Comparison of ENCODE assay signal across 18 cellular contexts in the genomic region with DNA sequence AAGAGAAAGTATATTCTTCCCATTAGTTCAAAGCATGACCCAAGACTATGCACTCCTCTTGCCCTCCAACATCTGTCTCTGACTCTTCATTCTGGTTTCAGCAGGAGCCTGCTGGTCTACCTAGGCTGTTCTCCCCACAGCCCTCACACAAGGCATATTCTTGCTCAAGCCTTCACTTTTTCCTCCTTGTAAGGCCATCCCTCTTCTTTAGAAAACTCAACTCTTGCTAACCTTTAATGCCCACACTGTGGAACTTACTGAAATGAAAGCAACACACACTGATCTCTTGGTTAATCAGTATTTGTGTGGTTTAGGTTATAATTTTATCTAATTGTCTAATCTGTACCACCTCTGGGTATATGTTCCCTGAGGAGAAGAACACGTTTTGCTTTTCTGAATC.
DNase-seq lines count a peak whose midpoint lies in the region; ATAC-seq and TF ChIP-seq lines count a peak whose summit lies in the region.
"Had no signal": no experiment of that assay in that cellular context is flagged by ENCODE, and none has a peak within 500 bp of the region (broad histone marks: within the 10 kb centered on the region; RNA-seq: fewer than 3 reads in every experiment).

No MANE protein-coding gene starts in this region.

- H3K27ac ChIP-seq in breast epithelium (no peak overlapping the region), OCI-LY7 (ENCODE audit: low read depth, low read length, poor library complexity, severe bottlenecking) (no peak overlapping the region), gastroesophageal sphincter (no peak overlapping the region)
- H3K27ac ChIP-seq: cardiac muscle cell, heart right ventricle, HL-60, right atrium auricular region, SJCRH30 had no signal

- POLR2A ChIA-PET in MCF 10A (lab: Yijun Ruan, JAX), result interaction anchor here (1.0 to 1.3 kb wide), 2 partner anchors 10 to 11 kb away, joined by 3 to 6 read pairs; no protein-coding TSS in a partner anchor
- POLR2A ChIA-PET in activated CD8-positive, alpha-beta T cell treated with anti-CD3 and anti-CD28 coated beads, Interleukin-2, amount 10 ng/mL, durations not matched to agents 7 days and 5 days (lab: Charles Lee), result interaction anchor here (1.7 kb wide), 1 partner anchor 39 kb away, joined by 4 read pairs; no protein-coding TSS in a partner anchor
- POLR2A ChIA-PET in OCI-LY7 (lab: Charles Lee), result interaction anchor here (0.7 kb wide), 2 partner anchors 146 to 288 kb away, joined by 3 to 4 read pairs; no protein-coding TSS in a partner anchor

- H3K9me3 ChIP-seq in breast epithelium, result no peaks in the 10 kb centered on the region
- no peaks in the 10 kb centered on the region for H3K9me3 ChIP-seq in OCI-LY7 (ENCODE audit: low read length)
- H3K9me3 ChIP-seq in gastroesophageal sphincter, result no peaks in the 10 kb centered on the region
- H3K9me3 ChIP-seq: heart right ventricle, right atrium auricular region, SJCRH30 had no signal

- no peak for TF ChIP-seq EP300 in gastroesophageal sphincter (IDR thresholded peaks at IDR 0.05)

- H3K27ac Mint-ChIP-seq in MCF 10A (ENCODE audit: low read depth, unreplicated experiment) (no peak overlapping the region), immature natural killer cell (peak overlapping the region; percentile 78 to 92 (median 82))
- peak overlapping the region; percentile 64 for H3K27ac Mint-ChIP-seq in activated CD8-positive, alpha-beta T cell treated with anti-CD3 and anti-CD28 coated beads, Interleukin-2, amount 10 ng/mL, durations not matched to agents 7 days and 5 days
- no peak overlapping the region for H3K27ac Mint-ChIP-seq in stimulated activated naive B cell treated with anti-CD40 and anti-IgM and Interleukin-4, amounts not matched to agents 10 μg/mL and 1 μg/mL and 100 μg/mL, for 72 hours
- H3K27ac Mint-ChIP-seq: IgD-negative memory B cell had no signal

- H3K4me3 ChIP-seq in breast epithelium (no peak overlapping the region), OCI-LY7 (ENCODE audit: low read depth, low read length, poor library complexity, severe bottlenecking) (no peak overlapping the region), gastroesophageal sphincter (no peak overlapping the region)
- H3K4me3 ChIP-seq: cardiac muscle cell, heart right ventricle, right atrium auricular region, SJCRH30 had no signal

- no peaks in the 10 kb centered on the region for H4K20me1 ChIP-seq in OCI-LY7 (ENCODE audit: insufficient read depth, low read length)

- intact Hi-C loops in MCF 10A (cut with micrococcal nuclease), result no loop called here
- intact Hi-C loops in breast epithelium (cut with DNase I; ENCODE audit: low total_unique reads), result no loop called here
- intact Hi-C loops in OCI-LY7 (cut with micrococcal nuclease; ENCODE audit: unreplicated experiment), result no loop called here

- no TSS peak for BruUV-seq in MCF 10A (replicated peaks; lab: Mats Ljungman, UMichigan)
- BruUV-seq in OCI-LY7 (replicated peaks; lab: Mats Ljungman, UMichigan), result no TSS peak

- CTCF ChIA-PET in MCF 10A (lab: Yijun Ruan, JAX), result interaction anchor here (0.6 kb wide), 1 partner anchor 56 kb away, joined by 4 read pairs; no protein-coding TSS in a partner anchor
- CTCF ChIA-PET in activated CD8-positive, alpha-beta T cell treated with anti-CD3 and anti-CD28 coated beads, Interleukin-2, amount 10 ng/mL, durations not matched to agents 7 days and 5 days (lab: Charles Lee), result no interaction called here
- CTCF ChIA-PET in OCI-LY7 (lab: Charles Lee; ENCODE audit: unreplicated experiment), result no interaction called here

- TF ChIP-seq CTCF in MCF 10A (IDR thresholded peaks at IDR 0.05; ENCODE audit: unreplicated experiment) (no peak), breast epithelium (IDR thresholded peaks at IDR 0.05) (no peak), OCI-LY7 (conservative IDR thresholded peaks at IDR 0.05; ENCODE audit: low read length) (no peak), gastroesophageal sphincter (IDR thresholded peaks at IDR 0.05) (no peak)

- WGBS in gastroesophageal sphincter (ENCODE audit: low coverage in 1 of 2), 2 donors, result 75 to 92% methylated on average over 1 of the region's 1 CpG

- H3K4me1 Mint-ChIP-seq in MCF 10A (ENCODE audit: insufficient read depth, unreplicated experiment) (peaks cover 29% of the 10 kb centered on the region), immature natural killer cell (peaks cover 48 to 50% of the 10 kb centered on the region in 2 donors)
- peaks cover 67% of the 10 kb centered on the region for H3K4me1 Mint-ChIP-seq in activated CD8-positive, alpha-beta T cell treated with anti-CD3 and anti-CD28 coated beads, Interleukin-2, amount 10 ng/mL, durations not matched to agents 7 days and 5 days (ENCODE audit: low read depth)
- H3K4me1 Mint-ChIP-seq in stimulated activated naive B cell treated with anti-CD40 and anti-IgM and Interleukin-4, amounts not matched to agents 10 μg/mL and 1 μg/mL and 100 μg/mL, for 72 hours, result peaks cover 7 to 15% of the 10 kb centered on the region in 2 donors
- H3K4me1 Mint-ChIP-seq: IgD-negative memory B cell had no signal

- H3K4me2 ChIP-seq in OCI-LY7 (ENCODE audit: low read length), result no peak overlapping the region

- ATAC-seq in activated CD8-positive, alpha-beta T cell treated with anti-CD3 and anti-CD28 coated beads, Interleukin-2, amount 10 ng/mL, durations not matched to agents 7 days and 5 days, result peak; percentile 54
- peak; percentile 52 to 67 for ATAC-seq in stimulated activated naive B cell treated with anti-CD40 and anti-IgM and Interleukin-4, amounts not matched to agents 10 μg/mL and 1 μg/mL and 100 μg/mL, for 72 hours (replicated peaks)
- ATAC-seq in SK-N-SH treated with all-trans-retinoic acid at 6 μM for 48 hours (no peak), gastroesophageal sphincter (no peak)
- ATAC-seq: heart right ventricle had no signal

- H3K27me3 ChIP-seq in breast epithelium (no peaks in the 10 kb centered on the region), gastroesophageal sphincter (no peaks in the 10 kb centered on the region)
- H3K27me3 ChIP-seq: cardiac muscle cell, right atrium auricular region, SJCRH30 had no signal

- H3K9me2 ChIP-seq in OCI-LY7 (ENCODE audit: insufficient read depth, low read length), result no peaks in the 10 kb centered on the region

- no peak overlapping the region for H2AFZ ChIP-seq in OCI-LY7 (ENCODE audit: low read length)

- TF ChIP-seq POLR2A in breast epithelium (IDR thresholded peaks at IDR 0.05), result no peak
- TF ChIP-seq POLR2A in gastroesophageal sphincter (IDR thresholded peaks at IDR 0.05), result no peak

- H3K27me3 Mint-ChIP-seq in MCF 10A (ENCODE audit: insufficient read depth, unreplicated experiment) (no peaks in the 10 kb centered on the region), immature natural killer cell (ENCODE audit: low read depth in 3 of 3) (peaks cover 0 to 2% (median 1%) of the 10 kb centered on the region in 3 donors)
- H3K27me3 Mint-ChIP-seq in activated CD8-positive, alpha-beta T cell treated with anti-CD3 and anti-CD28 coated beads, Interleukin-2, amount 10 ng/mL, durations not matched to agents 7 days and 5 days (ENCODE audit: low read depth), result no peaks in the 10 kb centered on the region
- H3K27me3 Mint-ChIP-seq in stimulated activated naive B cell treated with anti-CD40 and anti-IgM and Interleukin-4, amounts not matched to agents 10 μg/mL and 1 μg/mL and 100 μg/mL, for 72 hours, result peaks cover 9 to 16% of the 10 kb centered on the region in 2 donors

- peak; percentile 9 for DNase-seq in MCF 10A (ENCODE audit: unreplicated experiment)
- no peak for DNase-seq in breast epithelium (ENCODE audit: low spot score in 2 of 2)
- DNase-seq in activated CD8-positive, alpha-beta T cell treated with anti-CD3 and anti-CD28 coated beads, Interleukin-2, amount 10 ng/mL, durations not matched to agents 7 days and 5 days, result peak; percentile 21
- no peak for DNase-seq in immature natural killer cell
- no peak for DNase-seq in stimulated activated naive B cell treated with anti-CD40 and anti-IgM and Interleukin-4, amounts not matched to agents 10 μg/mL and 1 μg/mL and 100 μg/mL, for 72 hours
- DNase-seq in OCI-LY7 (ENCODE audit: low spot score), result no peak
- DNase-seq: HCEC 1CT, heart right ventricle, kidney, NCI-H2081, NCI-H524 treated with DMSO at 0.1 percent for 48 hours, SJCRH30 had no signal

- H3K36me3 Mint-ChIP-seq in MCF 10A (ENCODE audit: insufficient read depth, unreplicated experiment), result no peaks in the 10 kb centered on the region
- peaks cover 79% of the 10 kb centered on the region for H3K36me3 Mint-ChIP-seq in activated CD8-positive, alpha-beta T cell treated with anti-CD3 and anti-CD28 coated beads, Interleukin-2, amount 10 ng/mL, durations not matched to agents 7 days and 5 days (ENCODE audit: low read depth)
- H3K36me3 Mint-ChIP-seq in immature natural killer cell, result peaks cover 29 to 58% (median 46%) of the 10 kb centered on the region in 3 donors
- H3K36me3 Mint-ChIP-seq in stimulated activated naive B cell treated with anti-CD40 and anti-IgM and Interleukin-4, amounts not matched to agents 10 μg/mL and 1 μg/mL and 100 μg/mL, for 72 hours, result peaks cover 0 to 1% of the 10 kb centered on the region in 2 donors
- H3K36me3 Mint-ChIP-seq: IgD-negative memory B cell had no signal

- no peaks in the 10 kb centered on the region for H3K4me1 ChIP-seq in breast epithelium
- no peaks in the 10 kb centered on the region for H3K4me1 ChIP-seq in OCI-LY7 (ENCODE audit: insufficient read depth, low read length, poor library complexity, severe bottlenecking)
- H3K4me1 ChIP-seq in gastroesophageal sphincter, result no peaks in the 10 kb centered on the region
- H3K4me1 ChIP-seq: heart right ventricle, right atrium auricular region, SJCRH30 had no signal

- H3K9me3 Mint-ChIP-seq in MCF 10A (ENCODE audit: unreplicated experiment), result no peaks in the 10 kb centered on the region
- H3K9me3 Mint-ChIP-seq in activated CD8-positive, alpha-beta T cell treated with anti-CD3 and anti-CD28 coated beads, Interleukin-2, amount 10 ng/mL, durations not matched to agents 7 days and 5 days (ENCODE audit: insufficient read depth), result no peaks in the 10 kb centered on the region
- no peaks in the 10 kb centered on the region for H3K9me3 Mint-ChIP-seq in immature natural killer cell
- peaks cover 0 to 5% of the 10 kb centered on the region in 2 donors for H3K9me3 Mint-ChIP-seq in stimulated activated naive B cell treated with anti-CD40 and anti-IgM and Interleukin-4, amounts not matched to agents 10 μg/mL and 1 μg/mL and 100 μg/mL, for 72 hours
- H3K9me3 Mint-ChIP-seq: IgD-negative memory B cell had no signal

- no peaks in the 10 kb centered on the region for H3K79me2 ChIP-seq in OCI-LY7 (ENCODE audit: insufficient read depth, low read depth, low read length)

- H3K4me3 Mint-ChIP-seq in MCF 10A (ENCODE audit: unreplicated experiment), result no peak overlapping the region
- no peak overlapping the region for H3K4me3 Mint-ChIP-seq in activated CD8-positive, alpha-beta T cell treated with anti-CD3 and anti-CD28 coated beads, Interleukin-2, amount 10 ng/mL, durations not matched to agents 7 days and 5 days
- peak overlapping the region in 1 of 5 donors; percentile 4 for H3K4me3 Mint-ChIP-seq in immature natural killer cell
- H3K4me3 Mint-ChIP-seq in stimulated activated naive B cell treated with anti-CD40 and anti-IgM and Interleukin-4, amounts not matched to agents 10 μg/mL and 1 μg/mL and 100 μg/mL, for 72 hours, result no peak overlapping the region
- H3K4me3 Mint-ChIP-seq: IgD-negative memory B cell had no signal

- H3K36me3 ChIP-seq in breast epithelium, result no peaks in the 10 kb centered on the region
- H3K36me3 ChIP-seq in OCI-LY7 (ENCODE audit: insufficient read depth, low read length), result no peaks in the 10 kb centered on the region; the same call in 1 of the 2 replicates
- no peaks in the 10 kb centered on the region for H3K36me3 ChIP-seq in gastroesophageal sphincter
- H3K36me3 ChIP-seq: cardiac muscle cell, heart right ventricle, right atrium auricular region, SJCRH30 had no signal

Comparison
In these comparisons a context has a peak if more than half of its experiments do, and no peak if none do; other contexts are left out.
1. DNase-seq: peak in MCF 10A (single experiment) and activated CD8-positive, alpha-beta T cell treated with anti-CD3 and anti-CD28 coated beads, Interleukin-2, amount 10 ng/mL, durations not matched to agents 7 days and 5 days (single experiment); none in breast epithelium (0 of 2), immature natural killer cell (0 of 3), stimulated activated naive B cell treated with anti-CD40 and anti-IgM and Interleukin-4, amounts not matched to agents 10 μg/mL and 1 μg/mL and 100 μg/mL, for 72 hours (single experiment) and OCI-LY7 (single experiment).
2. H3K27ac Mint-ChIP-seq: peak in activated CD8-positive, alpha-beta T cell treated with anti-CD3 and anti-CD28 coated beads, Interleukin-2, amount 10 ng/mL, durations not matched to agents 7 days and 5 days (single experiment) and immature natural killer cell (6 of 6); none in MCF 10A (single experiment) and stimulated activated naive B cell treated with anti-CD40 and anti-IgM and Interleukin-4, amounts not matched to agents 10 μg/mL and 1 μg/mL and 100 μg/mL, for 72 hours (single experiment).
3. ATAC-seq: peak in activated CD8-positive, alpha-beta T cell treated with anti-CD3 and anti-CD28 coated beads, Interleukin-2, amount 10 ng/mL, durations not matched to agents 7 days and 5 days (single experiment) and stimulated activated naive B cell treated with anti-CD40 and anti-IgM and Interleukin-4, amounts not matched to agents 10 μg/mL and 1 μg/mL and 100 μg/mL, for 72 hours (2 of 2); none in SK-N-SH treated with all-trans-retinoic acid at 6 μM for 48 hours (single experiment) and gastroesophageal sphincter (single experiment).